ENCODE assay signal across 8 cellular contexts in the genomic region with DNA sequence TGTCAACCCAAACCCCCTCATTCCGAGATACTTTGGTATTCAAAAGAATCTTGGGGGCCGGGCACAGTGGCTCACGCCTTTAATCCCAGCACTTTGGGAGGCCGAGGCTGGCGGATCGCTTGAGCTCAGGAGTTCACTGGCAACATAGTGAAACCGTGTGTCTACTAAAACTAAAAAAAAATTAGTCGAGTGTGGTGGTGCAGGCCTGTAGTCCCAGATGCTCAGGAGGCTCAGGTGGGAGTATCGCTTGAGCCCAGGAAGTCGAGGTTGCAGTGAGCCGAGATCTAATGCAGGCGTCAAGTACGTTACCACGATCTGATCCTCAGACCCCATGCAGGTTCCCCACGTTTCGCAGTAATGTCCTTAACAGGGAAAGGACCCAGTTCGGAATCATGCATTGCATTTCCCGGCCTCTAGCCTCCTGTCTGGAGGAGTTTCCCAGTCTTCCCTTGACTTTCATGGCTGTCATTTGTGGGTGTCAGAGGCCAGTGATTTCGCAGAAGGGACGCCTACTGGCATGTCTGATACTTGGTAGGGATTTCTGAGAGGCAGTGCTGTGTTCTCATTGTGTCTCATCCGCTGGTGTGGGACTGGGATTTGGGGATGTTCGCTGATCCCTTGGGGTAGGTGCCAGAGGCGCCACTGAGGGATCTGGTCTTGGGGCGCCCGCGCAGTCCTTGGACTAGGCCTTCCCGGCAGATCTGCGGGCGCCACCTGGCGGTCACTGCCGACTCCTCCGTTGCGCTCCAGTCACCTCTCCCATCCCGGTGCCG. TPM values are rescaled to one million over a fixed set of nuclear protein-coding genes. Genes with fewer than 3 reads are reported as not detected.
DNase-seq lines count a peak whose midpoint lies in the region; TF ChIP-seq lines count a peak whose summit lies in the region.

No MANE protein-coding gene starts in this region.

- peak; percentile 95 for DNase-seq in GM03348 (ENCODE audit: low spot score)
- DNase-seq in M059J (ENCODE audit: low read depth), result peak; percentile 81
- DNase-seq in SJSA1 (ENCODE audit: low read depth in 1 of 2, low spot score in 2 of 2), result peak; percentile 86 to 93
- peak; percentile 90 for DNase-seq in activated naive CD4-positive, alpha-beta T cell treated with Interleukin-2 at 50 U/mL for 16 hours
- DNase-seq in globus pallidus (ENCODE audit: low spot score), result peak; percentile 82
- peak; percentile 79 for DNase-seq in occipital lobe (lab: John Stamatoyannopoulos, UW)
- DNase-seq in superior temporal gyrus (ENCODE audit: extremely low spot score), result peak; percentile 90

- peak overlapping the region; percentile 65 for H3K27ac ChIP-seq in HEK293 (ENCODE audit: extremely low read depth, low read depth, low read length)
- no peak overlapping the region for H3K27ac ChIP-seq in SJSA1

- peaks cover under 1 to 28% of the 10 kb centered on the region in 2 experiments; a peak in 2 of 3 replicates for H3K36me3 ChIP-seq in HEK293 (ENCODE audit: control insufficient read depth in 2 of 2, insufficient read depth in 1 of 2, low read length in 2 of 2)
- peaks cover 21% of the 10 kb centered on the region for H3K36me3 ChIP-seq in SJSA1

- H3K9me3 ChIP-seq in HEK293 (ENCODE audit: control insufficient read depth, insufficient read depth, low read depth, low read length) (no peaks in the 10 kb centered on the region), SJSA1 (replicated peaks) (no peaks in the 10 kb centered on the region)

- POLR2A ChIA-PET in HEK293 (lab: Yijun Ruan, JAX), result interaction anchor here (0.7 to 3.2 kb wide), 17 partner anchors 31 to 204 kb away, joined by 3 to 33 read pairs (median 4); a partner anchor contains a TSS

- no peaks in the 10 kb centered on the region for H3K27me3 ChIP-seq in SJSA1 (replicated peaks)

- H3K4me3 ChIP-seq in HEK293 (ENCODE audit: low read depth, low read length) (peak overlapping the region; percentile 30), SJSA1 (peak overlapping the region; percentile 42)

- H3K4me1 ChIP-seq in HEK293 (ENCODE audit: control insufficient read depth, insufficient read depth, low read length) (peaks cover 14% of the 10 kb centered on the region), SJSA1 (replicated peaks) (peaks cover 28% of the 10 kb centered on the region)

- peak; percentile 98 for TF ChIP-seq CTCF in HEK293 (tag by site-specific recombination; IDR thresholded peaks at IDR 0.05)

- CTCF ChIA-PET in HEK293 (lab: Yijun Ruan, JAX), result interaction anchor here (0.6 to 1.7 kb wide), 23 partner anchors 8 to 207 kb away, joined by 3 to 16 read pairs (median 4); a partner anchor contains a TSS

TF ChIP-seq in HEK293, 187 proteins besides CTCF, POLR2A, EP300 and RAD21 (continues in another document):
- TF ChIP-seq TRIM28 (IDR thresholded peaks at IDR 0.05; ENCODE audit: borderline replicate concordance, low read length), result no peak
- TF ChIP-seq OVOL3 (tag by site-specific recombination; IDR thresholded peaks at IDR 0.05), result 0 out of 2 replicates have a peak, but pooled peaks have one; percentile 20
- no peak for TF ChIP-seq ZNF549 (tag by site-specific recombination; IDR thresholded peaks at IDR 0.05)
- TF ChIP-seq ZNF341 (tag by site-specific recombination; IDR thresholded peaks at IDR 0.05; ENCODE audit: low read depth), result no peak; the same call in none of the 2 replicates
- TF ChIP-seq ZNF37A (tag by site-specific recombination; IDR thresholded peaks at IDR 0.05), result no peak
- TF ChIP-seq ZNF2 (tag by site-specific recombination; IDR thresholded peaks at IDR 0.05), result peak; percentile 88
- no peak for TF ChIP-seq ZNF132 (tag by site-specific recombination; IDR thresholded peaks at IDR 0.05; ENCODE audit: borderline replicate concordance)
- TF ChIP-seq, protein P1, sequence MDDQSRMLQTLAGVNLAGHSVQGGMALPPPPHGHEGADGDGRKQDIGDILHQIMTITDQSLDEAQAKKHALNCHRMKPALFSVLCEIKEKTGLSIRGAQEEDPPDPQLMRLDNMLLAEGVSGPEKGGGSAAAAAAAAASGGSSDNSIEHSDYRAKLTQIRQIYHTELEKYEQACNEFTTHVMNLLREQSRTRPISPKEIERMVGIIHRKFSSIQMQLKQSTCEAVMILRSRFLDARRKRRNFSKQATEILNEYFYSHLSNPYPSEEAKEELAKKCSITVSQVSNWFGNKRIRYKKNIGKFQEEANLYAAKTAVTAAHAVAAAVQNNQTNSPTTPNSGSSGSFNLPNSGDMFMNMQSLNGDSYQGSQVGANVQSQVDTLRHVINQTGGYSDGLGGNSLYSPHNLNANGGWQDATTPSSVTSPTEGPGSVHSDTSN (CRISPR knock-in tag; IDR thresholded peaks at IDR 0.05), result peak; percentile 61; the same call in 1 of the 2 replicates
- no peak for TF ChIP-seq ZNF112 (tag by site-specific recombination; IDR thresholded peaks at IDR 0.05)
- peak; percentile 72 for TF ChIP-seq KLF8 (tag by site-specific recombination; IDR thresholded peaks at IDR 0.05)
- no peak for TF ChIP-seq PRDM1 (tag by site-specific recombination; IDR thresholded peaks at IDR 0.05)
- TF ChIP-seq IKZF3 (tag by site-specific recombination; IDR thresholded peaks at IDR 0.05), result peak; percentile 90; the same call in 1 of the 2 replicates
- TF ChIP-seq, protein P2, sequence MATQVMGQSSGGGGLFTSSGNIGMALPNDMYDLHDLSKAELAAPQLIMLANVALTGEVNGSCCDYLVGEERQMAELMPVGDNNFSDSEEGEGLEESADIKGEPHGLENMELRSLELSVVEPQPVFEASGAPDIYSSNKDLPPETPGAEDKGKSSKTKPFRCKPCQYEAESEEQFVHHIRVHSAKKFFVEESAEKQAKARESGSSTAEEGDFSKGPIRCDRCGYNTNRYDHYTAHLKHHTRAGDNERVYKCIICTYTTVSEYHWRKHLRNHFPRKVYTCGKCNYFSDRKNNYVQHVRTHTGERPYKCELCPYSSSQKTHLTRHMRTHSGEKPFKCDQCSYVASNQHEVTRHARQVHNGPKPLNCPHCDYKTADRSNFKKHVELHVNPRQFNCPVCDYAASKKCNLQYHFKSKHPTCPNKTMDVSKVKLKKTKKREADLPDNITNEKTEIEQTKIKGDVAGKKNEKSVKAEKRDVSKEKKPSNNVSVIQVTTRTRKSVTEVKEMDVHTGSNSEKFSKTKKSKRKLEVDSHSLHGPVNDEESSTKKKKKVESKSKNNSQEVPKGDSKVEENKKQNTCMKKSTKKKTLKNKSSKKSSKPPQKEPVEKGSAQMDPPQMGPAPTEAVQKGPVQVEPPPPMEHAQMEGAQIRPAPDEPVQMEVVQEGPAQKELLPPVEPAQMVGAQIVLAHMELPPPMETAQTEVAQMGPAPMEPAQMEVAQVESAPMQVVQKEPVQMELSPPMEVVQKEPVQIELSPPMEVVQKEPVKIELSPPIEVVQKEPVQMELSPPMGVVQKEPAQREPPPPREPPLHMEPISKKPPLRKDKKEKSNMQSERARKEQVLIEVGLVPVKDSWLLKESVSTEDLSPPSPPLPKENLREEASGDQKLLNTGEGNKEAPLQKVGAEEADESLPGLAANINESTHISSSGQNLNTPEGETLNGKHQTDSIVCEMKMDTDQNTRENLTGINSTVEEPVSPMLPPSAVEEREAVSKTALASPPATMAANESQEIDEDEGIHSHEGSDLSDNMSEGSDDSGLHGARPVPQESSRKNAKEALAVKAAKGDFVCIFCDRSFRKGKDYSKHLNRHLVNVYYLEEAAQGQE (tag by site-specific recombination; IDR thresholded peaks at IDR 0.05), result 0 out of 2 replicates have a peak, but pooled peaks have one; percentile 4
- no peak for TF ChIP-seq HOXD13 (CRISPR knock-in tag; IDR thresholded peaks at IDR 0.05; ENCODE audit: borderline replicate concordance)
- TF ChIP-seq, protein P3, sequence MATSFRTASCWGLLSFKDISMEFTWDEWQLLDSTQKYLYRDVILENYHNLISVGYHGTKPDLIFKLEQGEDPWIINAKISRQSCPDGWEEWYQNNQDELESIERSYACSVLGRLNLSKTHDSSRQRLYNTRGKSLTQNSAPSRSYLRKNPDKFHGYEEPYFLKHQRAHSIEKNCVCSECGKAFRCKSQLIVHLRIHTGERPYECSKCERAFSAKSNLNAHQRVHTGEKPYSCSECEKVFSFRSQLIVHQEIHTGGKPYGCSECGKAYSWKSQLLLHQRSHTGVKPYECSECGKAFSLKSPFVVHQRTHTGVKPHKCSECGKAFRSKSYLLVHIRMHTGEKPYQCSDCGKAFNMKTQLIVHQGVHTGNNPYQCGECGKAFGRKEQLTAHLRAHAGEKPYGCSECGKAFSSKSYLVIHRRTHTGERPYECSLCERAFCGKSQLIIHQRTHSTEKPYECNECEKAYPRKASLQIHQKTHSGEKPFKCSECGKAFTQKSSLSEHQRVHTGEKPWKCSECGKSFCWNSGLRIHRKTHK (tag by site-specific recombination; IDR thresholded peaks at IDR 0.05), result no peak
- no peak for TF ChIP-seq FEZF1 (tag by site-specific recombination; IDR thresholded peaks at IDR 0.05)
- TF ChIP-seq, protein P4, sequence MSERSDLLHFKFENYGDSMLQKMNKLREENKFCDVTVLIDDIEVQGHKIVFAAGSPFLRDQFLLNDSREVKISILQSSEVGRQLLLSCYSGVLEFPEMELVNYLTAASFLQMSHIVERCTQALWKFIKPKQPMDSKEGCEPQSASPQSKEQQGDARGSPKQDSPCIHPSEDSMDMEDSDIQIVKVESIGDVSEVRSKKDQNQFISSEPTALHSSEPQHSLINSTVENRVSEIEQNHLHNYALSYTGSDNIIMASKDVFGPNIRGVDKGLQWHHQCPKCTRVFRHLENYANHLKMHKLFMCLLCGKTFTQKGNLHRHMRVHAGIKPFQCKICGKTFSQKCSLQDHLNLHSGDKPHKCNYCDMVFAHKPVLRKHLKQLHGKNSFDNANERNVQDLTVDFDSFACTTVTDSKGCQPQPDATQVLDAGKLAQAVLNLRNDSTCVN (tag by site-specific recombination; optimal IDR thresholded peaks at IDR 0.05), result peak; percentile 71
- no peak for TF ChIP-seq ZNF202 (tag by site-specific recombination; IDR thresholded peaks at IDR 0.05; ENCODE audit: borderline replicate concordance)
- no peak for TF ChIP-seq ZNF707 (tag by site-specific recombination; IDR thresholded peaks at IDR 0.05)

RNA-seq across cellular contexts. Expression of a gene that starts 39.3 kb away (rescaled TPM):
- total RNA-seq in M059J (2014; rRNA removed; shearing (Covaris generic)), result 501 and 579 TPM in 2 replicates
- 446 and 461 TPM in 2 replicates for total RNA-seq in SJSA1 (2014; rRNA removed; shearing (Covaris generic))
- total RNA-seq in occipital lobe, result 139 TPM

RNA-seq across cellular contexts. Expression of a gene that starts 57.4 kb away (rescaled TPM):
- total RNA-seq in M059J (2014; rRNA removed; shearing (Covaris generic)), result 0.30 and 1.8 TPM in 2 replicates
- 1.0 TPM in 1 of 2 replicates, not detected in the other for total RNA-seq in SJSA1 (2014; rRNA removed; shearing (Covaris generic))
- not detected for total RNA-seq in occipital lobe
